16 cellular contexts compared by ENCODE assay signal in genomic region chr22:27253541-27253940, GRCh38.
DNase-seq lines count a peak whose midpoint lies in the region; ATAC-seq and TF ChIP-seq lines count a peak whose summit lies in the region.
"Had no signal": no experiment of that assay in that cellular context is flagged by ENCODE, and none has a peak within 500 bp of the region (broad histone marks: within the 10 kb centered on the region; RNA-seq: fewer than 3 reads in every experiment).

No MANE protein-coding gene starts in this region.

- DNase-seq in sciatic nerve (ENCODE audit: low spot score) (no peak), sigmoid colon (no peak)
- no peak for DNase-seq in activated CD4-positive, CD25-positive, alpha-beta regulatory T cell treated with anti-CD3 and anti-CD28 coated beads, Interleukin-2, amount 50 U/mL, for 72 hours
- no peak for DNase-seq in stimulated activated CD4-positive, alpha-beta T cell treated with anti-CD3 and anti-CD28 coated beads, Interleukin-2, amount 100 ng/mL, for 48 hours
- DNase-seq: 8988T; AML-193; Caco-2; Calu3; CD4-positive, alpha-beta T cell; CD8-positive, alpha-beta T cell; DMS79 treated with DMSO at 0.1 percent for 48 hours; GF-D8 had no signal

- peak overlapping the region in 1 of 3 experiments; percentile 21 for H3K4me3 Mint-ChIP-seq in nephron
- H3K4me3 Mint-ChIP-seq: B cell; CD4-positive, alpha-beta T cell; CD8-positive, alpha-beta T cell had no signal

- H3K36me3 ChIP-seq in sigmoid colon, result no peaks in the 10 kb centered on the region

- ATAC-seq in sciatic nerve, result peak; percentile 69
- ATAC-seq: CD8-positive, alpha-beta T cell had no signal

- H3K27me3 ChIP-seq in sigmoid colon, result no peaks in the 10 kb centered on the region
- H3K27me3 ChIP-seq: BLaER1 treated with 17β-estradiol and CSF1 and Interleukin-3, amounts not matched to agents 10 nM and 100 nM had no signal

- H3K27ac ChIP-seq in sigmoid colon, result no peak overlapping the region
- H3K27ac ChIP-seq: BLaER1 treated with 17β-estradiol and CSF1 and Interleukin-3, amounts not matched to agents 10 nM and 100 nM; C4-2B had no signal

- intact Hi-C loops in sciatic nerve (cut with DNase I), result no loop called here
- intact Hi-C loops in sigmoid colon (cut with DNase I), result no loop called here

- H3K4me1 ChIP-seq in sigmoid colon, result no peaks in the 10 kb centered on the region
- H3K4me1 ChIP-seq: Caco-2 had no signal

- no peak for TF ChIP-seq POLR2A in sigmoid colon (IDR thresholded peaks at IDR 0.05)

- H3K4me3 ChIP-seq in sigmoid colon, result no peak overlapping the region
- H3K4me3 ChIP-seq: BLaER1 treated with 17β-estradiol and CSF1 and Interleukin-3, amounts not matched to agents 10 nM and 100 nM had no signal

- peaks cover 44% of the 10 kb centered on the region for H3K4me1 Mint-ChIP-seq in nephron
- H3K4me1 Mint-ChIP-seq: B cell had no signal

- peaks cover 3% of the 10 kb centered on the region for H3K27me3 Mint-ChIP-seq in nephron (ENCODE audit: low read depth)
- H3K27me3 Mint-ChIP-seq: B cell; CD4-positive, alpha-beta T cell had no signal

- 84 to 86% methylated on average over 5 of the region's 5 CpGs for WGBS in sigmoid colon, 2 donors

- H3K27ac Mint-ChIP-seq in nephron, result peak overlapping the region in 2 of 3 experiments; percentile 95 to 97
- H3K27ac Mint-ChIP-seq: B cell; CD4-positive, alpha-beta T cell; CD8-positive, alpha-beta T cell had no signal

- peaks cover 7% of the 10 kb centered on the region for H3K36me3 Mint-ChIP-seq in nephron (ENCODE audit: low read depth)
- H3K36me3 Mint-ChIP-seq: CD8-positive, alpha-beta T cell had no signal

- H3K9me3 Mint-ChIP-seq in nephron, result peaks cover 22% of the 10 kb centered on the region

- no peak for TF ChIP-seq EP300 in sigmoid colon (IDR thresholded peaks at IDR 0.05)

- TF ChIP-seq CTCF in nephron (IDR thresholded peaks at IDR 0.05; ENCODE audit: unreplicated experiment in 3 of 3) (no peak), sigmoid colon (IDR thresholded peaks at IDR 0.05) (no peak)

- H3K9me3 ChIP-seq in sigmoid colon, result peaks cover 3 to 14% (median 10%) of the 10 kb centered on the region in 4 donors
